ENCODE assay signal across 6 cellular contexts in genomic region chr1:46341222-46342083, GRCh38. TPM values are rescaled to one million over a fixed set of nuclear protein-coding genes. Genes with fewer than 3 reads are reported as not detected.
DNase-seq lines count a peak whose midpoint lies in the region; ATAC-seq, FAIRE-seq and TF ChIP-seq lines count a peak whose summit lies in the region.

No MANE protein-coding gene starts in this region.

- peak overlapping the region; percentile 69 for H3K4me3 ChIP-seq in GM08714 (ENCODE audit: low read length)
- H3K4me3 ChIP-seq in astrocyte of the spinal cord (ENCODE audit: low read depth, low read length): peak overlapping the region; percentile 82

- H3K9me3 Mint-ChIP-seq in naive B cell: peaks cover 0 to 6% (median 2%) of the 10 kb centered on the region in 7 donors

- in situ Hi-C loops in astrocyte of the spinal cord (cut with HindIII; ENCODE audit: low sequenced_read_pairs): no loop called here

- no peak for TF ChIP-seq CTCF in astrocyte of the spinal cord (IDR thresholded peaks at IDR 0.05; ENCODE audit: low read depth, low read length)
- no peak for TF ChIP-seq CTCF in D721Med (IDR thresholded peaks at IDR 0.05; ENCODE audit: insufficient read depth, missing control alignments)

- peaks cover 4 to 12% of the 10 kb centered on the region in 2 donors for H3K36me3 Mint-ChIP-seq in naive B cell

- peak overlapping the region; percentile 91 to 100 (median 100) for H3K4me3 Mint-ChIP-seq in naive B cell

- FAIRE-seq in D721Med (lab: Jason Lieb, UNC): no peak

- DNase-seq in astrocyte of the spinal cord (ENCODE audit: low read depth, low spot score): no peak
- peak; percentile 11 for DNase-seq in naive B cell
- DNase-seq in D721Med (ENCODE audit: insufficient read length, low spot score): no peak
- DNase-seq in midbrain (lab: John Stamatoyannopoulos, UW): no peak
- DNase-seq in T-helper 9 cell: no peak

- H3K27me3 Mint-ChIP-seq in naive B cell: no peaks in the 10 kb centered on the region

- H3K27ac Mint-ChIP-seq in naive B cell: peak overlapping the region; percentile 100

- no peak for ATAC-seq in naive B cell (ENCODE audit: low read depth in 2 of 2)

- peaks cover 39 to 48% (median 43%) of the 10 kb centered on the region in 3 donors for H3K4me1 Mint-ChIP-seq in naive B cell

RNA-seq across cellular contexts. Expression of gene NSUN4, which starts 0.8 kb away (rescaled TPM):
- 10 to 100 TPM; 20.4 to 32.2 (median 23.6) TPM for polyA plus RNA-seq in naive B cell (ENCODE audit: low read depth in 6 of 6)

RNA-seq across cellular contexts. Expression of gene UQCRH, which starts 38.0 kb away (rescaled TPM):
- polyA plus RNA-seq in naive B cell (ENCODE audit: low read depth in 6 of 6): 100 to 1,000 TPM; 280 to 322 (median 304) TPM

RNA-seq across cellular contexts. Expression of gene LRRC41, which starts 38.0 kb away (rescaled TPM):
- polyA plus RNA-seq in naive B cell (ENCODE audit: low read depth in 6 of 6): 10 to 100 TPM; 35.6 to 52.5 (median 46.0) TPM

RNA-seq across cellular contexts. Expression of gene FAAH, which starts 52.7 kb away (rescaled TPM):
- 1 to 10 TPM in 1 of 6 donors, under 1 TPM in 2, not detected in 3; 0.34 to 1.4 (median 0.61) TPM for polyA plus RNA-seq in naive B cell (ENCODE audit: low read depth in 6 of 6)
